28 cellular contexts compared by ENCODE assay signal in the genomic region with DNA sequence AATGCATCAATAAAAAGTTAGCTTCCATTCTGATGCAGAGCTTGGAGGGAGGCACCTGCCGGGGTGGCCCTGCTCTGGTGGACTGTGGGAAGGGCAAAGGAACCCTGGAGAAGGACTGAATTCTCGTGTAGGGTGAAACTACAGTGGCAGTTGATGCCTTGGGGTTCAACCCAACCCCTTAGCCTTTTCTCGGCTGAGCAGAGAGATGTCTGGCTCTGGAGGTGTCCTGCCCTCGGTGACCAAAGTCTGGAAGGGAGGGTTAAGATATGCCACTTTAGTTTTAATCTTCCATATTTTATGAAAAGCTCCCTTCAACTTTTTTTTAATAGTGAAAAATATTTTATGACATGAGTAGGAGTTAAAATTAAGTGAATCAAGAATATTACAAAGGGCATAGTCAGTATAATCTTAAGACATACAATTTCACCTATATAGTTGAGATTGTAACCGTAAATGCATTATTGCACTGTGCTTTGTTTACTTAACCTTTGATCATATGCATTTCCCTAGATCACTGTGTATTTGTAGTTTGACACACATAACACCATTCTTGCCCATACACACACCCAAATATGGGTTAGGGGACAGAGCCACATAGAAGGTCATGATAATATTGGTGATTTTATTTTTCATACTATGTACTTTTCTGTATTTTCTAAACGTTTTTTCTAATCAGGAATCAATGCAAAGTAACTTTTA.
DNase-seq lines count a peak whose midpoint lies in the region; ATAC-seq, FAIRE-seq and TF ChIP-seq lines count a peak whose summit lies in the region.
"Had no signal": no experiment of that assay in that cellular context is flagged by ENCODE, and none has a peak within 500 bp of the region (broad histone marks: within the 10 kb centered on the region; RNA-seq: fewer than 3 reads in every experiment).

No MANE protein-coding gene starts in this region.

- TF ChIP-seq POLR2A in transverse colon (IDR thresholded peaks at IDR 0.05) = no peak

- no peak overlapping the region for H3K9ac ChIP-seq in colonic mucosa (ENCODE audit: low read depth in 2 of 2, low read length in 2 of 2)
- H3K9ac ChIP-seq: BLaER1 had no signal

- TF ChIP-seq CTCF in colonic mucosa (IDR thresholded peaks at IDR 0.05) (no peak), mucosa of descending colon (IDR thresholded peaks at IDR 0.05) (no peak), transverse colon (IDR thresholded peaks at IDR 0.05) (no peak)

- H3K9me3 Mint-ChIP-seq in activated T-helper 17 cell treated with anti-CD3 and anti-CD28 coated beads, Interleukin-2, amount 50 U/mL, for 72 hours = no peaks in the 10 kb centered on the region

- no peaks in the 10 kb centered on the region for H3K4me1 Mint-ChIP-seq in activated T-helper 17 cell treated with anti-CD3 and anti-CD28 coated beads, Interleukin-2, amount 50 U/mL, for 72 hours
- H3K4me1 Mint-ChIP-seq: CD14-positive monocyte; CD4-positive, alpha-beta memory T cell; CD4-positive, CD25-positive, alpha-beta regulatory T cell; CD8-positive, alpha-beta memory T cell had no signal

- H3K4me1 ChIP-seq in colonic mucosa = no peaks in the 10 kb centered on the region
- H3K4me1 ChIP-seq in mucosa of descending colon (ENCODE audit: low read depth) = peaks cover 17% of the 10 kb centered on the region
- H3K4me1 ChIP-seq in transverse colon = peaks cover 0 to 39% (median 9%) of the 10 kb centered on the region in 4 donors
- H3K4me1 ChIP-seq: BE2C, BLaER1 had no signal

- 35 to 55% methylated on average over 5 to 6 of the region's 6 CpGs for WGBS in transverse colon (ENCODE audit: low coverage in 1 of 2), 2 donors

- H3K4me3 ChIP-seq in colonic mucosa = no peak overlapping the region
- H3K4me3 ChIP-seq in mucosa of descending colon = no peak overlapping the region
- H3K4me3 ChIP-seq in transverse colon = no peak overlapping the region
- H3K4me3 ChIP-seq: BLaER1, GM12878 had no signal

- DNase-seq in colonic mucosa = peak; percentile 19
- DNase-seq in mucosa of descending colon = peak in 1 of 3 donors; percentile 31
- peak; percentile 9 for DNase-seq in transverse colon
- no peak for DNase-seq in HTR-8/SVneo (ENCODE audit: insufficient read length, low spot score)
- DNase-seq: 8988T; ACHN; BE2C; C1 segment of cervical spinal cord; CD4-positive, alpha-beta memory T cell; CD4-positive, CD25-positive, alpha-beta regulatory T cell; CD8-positive, alpha-beta memory T cell; COR-L47; DMS 273 treated with DMSO at 0.1 percent for 48 hours; DMS153; DMS53; DMS79; DND-41; EL; GDM1 had no signal

- H3K36me3 ChIP-seq in colonic mucosa (no peaks in the 10 kb centered on the region), mucosa of descending colon (ENCODE audit: low read depth) (no peaks in the 10 kb centered on the region), transverse colon (no peaks in the 10 kb centered on the region)
- H3K36me3 ChIP-seq: BE2C, BLaER1 had no signal

- peak overlapping the region; percentile 34 for H3K27ac ChIP-seq in colonic mucosa
- peak overlapping the region in 2 of 4 donors; percentile 27 to 60 for H3K27ac ChIP-seq in transverse colon
- H3K27ac ChIP-seq: BLaER1 had no signal

- ATAC-seq in mucosa of descending colon = peak; percentile 83
- no peak for ATAC-seq in GM21619 (IDR thresholded peaks at IDR 0.05; ENCODE audit: unreplicated experiment)
- ATAC-seq in activated T-helper 17 cell treated with anti-CD3 and anti-CD28 coated beads, Interleukin-2, amount 50 U/mL, for 72 hours (replicated peaks) = no peak
- ATAC-seq: GM12878 had no signal

- H3K4me3 Mint-ChIP-seq in activated T-helper 17 cell treated with anti-CD3 and anti-CD28 coated beads, Interleukin-2, amount 50 U/mL, for 72 hours = no peak overlapping the region
- H3K4me3 Mint-ChIP-seq: CD14-positive monocyte; CD4-positive, alpha-beta memory T cell; CD4-positive, CD25-positive, alpha-beta regulatory T cell; CD8-positive, alpha-beta memory T cell had no signal

- H3K27me3 ChIP-seq in colonic mucosa (no peaks in the 10 kb centered on the region), transverse colon (no peaks in the 10 kb centered on the region)
- H3K27me3 ChIP-seq: BE2C, BLaER1 had no signal

- H3K36me3 Mint-ChIP-seq in activated T-helper 17 cell treated with anti-CD3 and anti-CD28 coated beads, Interleukin-2, amount 50 U/mL, for 72 hours (ENCODE audit: low read depth) = no peaks in the 10 kb centered on the region
- H3K36me3 Mint-ChIP-seq: CD14-positive monocyte; CD4-positive, alpha-beta memory T cell; CD4-positive, CD25-positive, alpha-beta regulatory T cell; CD8-positive, alpha-beta memory T cell had no signal

- in situ Hi-C loops in transverse colon (cut with MboI; ENCODE audit: low pct_ligation_motif_present in 1 of 4, low pct_unique_long_range_greater_than_20kb in 1 of 4, low sequenced_read_pairs in 3 of 4) = no loop called here

- peaks cover 31% of the 10 kb centered on the region for H3K27me3 Mint-ChIP-seq in activated T-helper 17 cell treated with anti-CD3 and anti-CD28 coated beads, Interleukin-2, amount 50 U/mL, for 72 hours

- no peak for TF ChIP-seq EP300 in transverse colon (IDR thresholded peaks at IDR 0.05; ENCODE audit: low read depth)

- intact Hi-C loops in colonic mucosa (cut with DNase I) (no loop called here), mucosa of descending colon (cut with DNase I, micrococcal nuclease) (no loop called here), transverse colon (cut with DNase I; ENCODE audit: low total_unique reads) (no loop called here)

- FAIRE-seq in colon (lab: Jason Lieb, UNC) (peak; percentile 18), HTR-8/SVneo (lab: Jason Lieb, UNC) (no peak)
- FAIRE-seq: A204.1, GM12878, GM12892, GM18507 had no signal

- no peak overlapping the region for H3K27ac Mint-ChIP-seq in activated T-helper 17 cell treated with anti-CD3 and anti-CD28 coated beads, Interleukin-2, amount 50 U/mL, for 72 hours
- H3K27ac Mint-ChIP-seq: CD14-positive monocyte; CD4-positive, alpha-beta memory T cell; CD4-positive, CD25-positive, alpha-beta regulatory T cell; CD8-positive, alpha-beta memory T cell had no signal

- no peaks in the 10 kb centered on the region for H3K9me3 ChIP-seq in colonic mucosa
- no peaks in the 10 kb centered on the region for H3K9me3 ChIP-seq in mucosa of descending colon
- H3K9me3 ChIP-seq in transverse colon = no peaks in the 10 kb centered on the region
- H3K9me3 ChIP-seq: BE2C, BLaER1 had no signal
